In genomic region chr5:111200828-111201227, GRCh38 we compare ENCODE assay signal across 28 cellular contexts.
"Had no signal": no experiment of that assay in that cellular context is flagged by ENCODE, and none has a peak within 500 bp of the region (broad histone marks: within the 10 kb centered on the region; RNA-seq: fewer than 3 reads in every experiment).

No MANE protein-coding gene starts in this region.

- H3K27me3 ChIP-seq: body of pancreas, breast epithelium, Peyer's patch, SJSA1 had no signal

- H3K4me3 ChIP-seq: body of pancreas, breast epithelium, MG63, Peyer's patch, SJSA1 had no signal

- H3K9me2 ChIP-seq: SK-N-SH had no signal

- H3K4me1 ChIP-seq: body of pancreas, breast epithelium, Peyer's patch, SJSA1 had no signal

- H3K9me3 ChIP-seq: body of pancreas, breast epithelium, MG63, Peyer's patch, SJSA1, SK-N-SH had no signal

- FAIRE-seq: astrocyte, colon, TTC549 had no signal

- H3K36me3 ChIP-seq: breast epithelium, MG63, Peyer's patch, SJSA1 had no signal

- H3K27ac ChIP-seq: body of pancreas, breast epithelium, Peyer's patch, SJSA1 had no signal

- ATAC-seq: activated CD8-positive, alpha-beta T cell treated with anti-CD3 and anti-CD28 coated beads for 36 hours; activated T-cell treated with anti-CD3 and anti-CD28 coated beads, Interleukin-2, amount 50 U/mL, for 72 hours; body of pancreas; PC-3 had no signal

- DNase-seq: activated CD4-positive, alpha-beta T cell treated with anti-CD3 and anti-CD28 coated beads, Interleukin-2, amount 10 ng/mL, durations not matched to agents 24 days and 14 days; activated CD4-positive, alpha-beta T cell treated with anti-CD3 and anti-CD28 coated beads, Interleukin-2, amount 50 U/mL, for 4 hours; activated CD8-positive, alpha-beta T cell treated with anti-CD3 and anti-CD28 coated beads for 36 hours; activated effector memory CD4-positive, alpha-beta T cell treated with anti-CD3 and anti-CD28 coated beads, Interleukin-2, amount 50 U/mL, for 16 hours; activated naive CD4-positive, alpha-beta T cell treated with Interleukin-2 at 50 U/mL for 16 hours; activated naive CD8-positive, alpha-beta T cell treated with anti-CD3 and anti-CD28 coated beads, Interleukin-2, amount 10 ng/mL, durations not matched to agents 7 days and 5 days; activated T-cell treated with anti-CD3 and anti-CD28 coated beads, Interleukin-2, amount 50 U/mL, for 1 hour; activated T-cell treated with anti-CD3 and anti-CD28 coated beads, Interleukin-2, amount 50 U/mL, for 72 hours; body of pancreas; MG63; NCI-H1048; NCI-H1105 treated with DMSO at 0.1 percent for 48 hours; NCI-H1436 treated with DMSO at 0.1 percent for 48 hours; NCI-H1694 treated with DMSO at 0.1 percent for 48 hours; NCI-H2029; NCI-H510A; NCI-H526; NCI-H748 treated with DMSO at 0.1 percent for 48 hours; PC-3; Peyer's patch; RPMI8226; SHP77 treated with DMSO at 0.1 percent for 48 hours; SK-N-SH had no signal

- H3K9ac ChIP-seq: SK-N-SH had no signal

- H3K4me2 ChIP-seq: SK-N-SH had no signal
